In genomic region chr2:54416166-54416798, GRCh38 we compare ENCODE assay signal across 1 cellular context.
TF ChIP-seq lines count a peak whose summit lies in the region.

No MANE protein-coding gene starts in this region.

TF ChIP-seq in HepG2, 621 proteins besides CTCF, POLR2A, EP300 and RAD21 (continued from another document):
- TF ChIP-seq ARID5B (CRISPR knock-in tag; IDR thresholded peaks at IDR 0.05), result peak; percentile 42
- no peak for TF ChIP-seq ZNF33B (CRISPR knock-in tag; IDR thresholded peaks at IDR 0.05)
- TF ChIP-seq HMG20B (CRISPR knock-in tag; conservative IDR thresholded peaks at IDR 0.05), result no peak
- TF ChIP-seq SOX13 (IDR thresholded peaks at IDR 0.05), result no peak
- TF ChIP-seq SOX13 (CRISPR knock-in tag; conservative IDR thresholded peaks at IDR 0.05 in 1 of 2, IDR thresholded peaks at IDR 0.05 in 1 of 2), result 0 out of 4 replicates have a peak, but pooled peaks of 1 of the 2 experiments have one; percentile 9
- TF ChIP-seq RARA (CRISPR knock-in tag; IDR thresholded peaks at IDR 0.05), result 0 out of 2 replicates have a peak, but pooled peaks have one; percentile 35
- TF ChIP-seq GATAD2A (CRISPR knock-in tag; IDR thresholded peaks at IDR 0.05), result no peak
- no peak for TF ChIP-seq KDM6A (CRISPR knock-in tag; IDR thresholded peaks at IDR 0.05; ENCODE audit: low read depth)
- TF ChIP-seq SMAD3 (CRISPR knock-in tag; IDR thresholded peaks at IDR 0.05), result no peak
- TF ChIP-seq NCOR1 (IDR thresholded peaks at IDR 0.05; ENCODE audit: borderline replicate concordance, low read length), result no peak
- no peak for TF ChIP-seq XBP1 (CRISPR knock-in tag; IDR thresholded peaks at IDR 0.05)
- peak; percentile 30; the same call in 1 of the 2 replicates for TF ChIP-seq ZNF12 (CRISPR knock-in tag; IDR thresholded peaks at IDR 0.05)
- TF ChIP-seq ZNF263 (CRISPR knock-in tag; IDR thresholded peaks at IDR 0.05), result peak; percentile 58
- TF ChIP-seq, protein P1, sequence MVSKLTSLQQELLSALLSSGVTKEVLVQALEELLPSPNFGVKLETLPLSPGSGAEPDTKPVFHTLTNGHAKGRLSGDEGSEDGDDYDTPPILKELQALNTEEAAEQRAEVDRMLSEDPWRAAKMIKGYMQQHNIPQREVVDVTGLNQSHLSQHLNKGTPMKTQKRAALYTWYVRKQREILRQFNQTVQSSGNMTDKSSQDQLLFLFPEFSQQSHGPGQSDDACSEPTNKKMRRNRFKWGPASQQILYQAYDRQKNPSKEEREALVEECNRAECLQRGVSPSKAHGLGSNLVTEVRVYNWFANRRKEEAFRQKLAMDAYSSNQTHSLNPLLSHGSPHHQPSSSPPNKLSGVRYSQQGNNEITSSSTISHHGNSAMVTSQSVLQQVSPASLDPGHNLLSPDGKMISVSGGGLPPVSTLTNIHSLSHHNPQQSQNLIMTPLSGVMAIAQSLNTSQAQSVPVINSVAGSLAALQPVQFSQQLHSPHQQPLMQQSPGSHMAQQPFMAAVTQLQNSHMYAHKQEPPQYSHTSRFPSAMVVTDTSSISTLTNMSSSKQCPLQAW (CRISPR knock-in tag; IDR thresholded peaks at IDR 0.05), result 0 out of 2 replicates have a peak, but pooled peaks have one; percentile 15
- no peak for TF ChIP-seq SOX5 (CRISPR knock-in tag; IDR thresholded peaks at IDR 0.05; ENCODE audit: borderline replicate concordance)
- TF ChIP-seq MXD4 (CRISPR knock-in tag; IDR thresholded peaks at IDR 0.05), result no peak
- TF ChIP-seq ZNF350 (CRISPR knock-in tag; IDR thresholded peaks at IDR 0.05; ENCODE audit: borderline replicate concordance, low read depth), result no peak
- 0 out of 2 replicates have a peak, but pooled peaks have one; percentile 8 for TF ChIP-seq FOXA3 (CRISPR knock-in tag; IDR thresholded peaks at IDR 0.05)
- no peak for TF ChIP-seq ZNF547 (CRISPR knock-in tag; IDR thresholded peaks at IDR 0.05)
